Comparison of ENCODE assay signal across 2 cellular contexts in genomic region chr17:18497044-18497443, GRCh38. TPM values are rescaled to one million over a fixed set of nuclear protein-coding genes. Genes with fewer than 3 reads are reported as not detected.
"Had no signal": no experiment of that assay in that cellular context is flagged by ENCODE, and none has a peak within 500 bp of the region (broad histone marks: within the 10 kb centered on the region; RNA-seq: fewer than 3 reads in every experiment).

No MANE protein-coding gene starts in this region.

RNA-seq across cellular contexts. Expression of gene LGALS9C, which starts 20.5 kb away (rescaled TPM):
- total RNA-seq: dermis blood vessel endothelial cell, temporal lobe had no signal
